24 cellular contexts compared by ENCODE assay signal in genomic region chr3:57717491-57717890, GRCh38.
"Had no signal": no experiment of that assay in that cellular context is flagged by ENCODE, and none has a peak within 500 bp of the region (broad histone marks: within the 10 kb centered on the region; RNA-seq: fewer than 3 reads in every experiment).

No MANE protein-coding gene starts in this region.

- H3K27ac ChIP-seq: coronary artery, dorsolateral prefrontal cortex, gastrocnemius medialis, heart right ventricle, left lung, lower lobe of right lung had no signal

- H3K4me1 ChIP-seq: esophagus squamous epithelium, gastrocnemius medialis, heart right ventricle, left lung, lower lobe of right lung had no signal

- FAIRE-seq: colon, endothelial cell of umbilical vein, islet of Langerhans, keratinocyte had no signal

- H3K36me3 ChIP-seq: esophagus squamous epithelium, gastrocnemius medialis, heart right ventricle, left lung, lower lobe of right lung had no signal

- H3K9me3 ChIP-seq: esophagus squamous epithelium, gastrocnemius medialis, heart right ventricle, left lung, lower lobe of right lung, mucosa of descending colon had no signal

- H3K27me3 ChIP-seq: esophagus squamous epithelium, gastrocnemius medialis, heart right ventricle had no signal

- DNase-seq: dermis blood vessel endothelial cell; dorsolateral prefrontal cortex; effector CD4-positive, alpha-beta T cell; effector memory CD4-positive, alpha-beta T cell; esophagus squamous epithelium; foreskin fibroblast; foreskin melanocyte; gastrocnemius medialis; glutamatergic neuron; head of caudate nucleus; heart right ventricle; hippocampal formation; left cardiac atrium; left lung; left ventricle myocardium superior; lower lobe of right lung; mesenchymal stem cell; mucosa of descending colon; naive B cell had no signal

- H3K4me3 ChIP-seq: coronary artery, dorsolateral prefrontal cortex, esophagus squamous epithelium, gastrocnemius medialis, heart right ventricle, left lung, lower lobe of right lung, mucosa of descending colon had no signal
